ENCODE assay signal across 18 cellular contexts in the genomic region with DNA sequence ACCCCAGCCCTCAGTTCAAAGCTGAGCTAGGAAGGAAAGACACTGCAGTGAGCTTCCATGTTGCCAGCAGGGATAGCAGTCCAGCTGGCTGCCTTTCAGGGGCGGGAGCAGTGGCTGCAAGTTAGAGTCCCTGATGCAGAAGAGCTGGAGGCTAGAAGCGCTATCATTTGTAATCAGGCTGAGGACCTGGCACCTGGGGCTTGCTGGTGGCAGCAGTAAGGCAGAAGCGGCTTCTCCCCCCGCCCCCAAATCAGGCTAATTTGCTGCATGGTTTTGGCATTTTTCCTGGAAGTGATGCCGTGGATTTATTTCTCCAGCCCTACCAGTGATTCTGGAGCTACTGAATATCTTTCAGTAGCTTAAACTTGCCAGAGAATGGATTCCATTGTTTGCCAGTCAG.
DNase-seq lines count a peak whose midpoint lies in the region; ATAC-seq, FAIRE-seq and TF ChIP-seq lines count a peak whose summit lies in the region.
"Had no signal": no experiment of that assay in that cellular context is flagged by ENCODE, and none has a peak within 500 bp of the region (broad histone marks: within the 10 kb centered on the region; RNA-seq: fewer than 3 reads in every experiment).

No MANE protein-coding gene starts in this region.

- no peak for TF ChIP-seq EP300 in esophagus muscularis mucosa (IDR thresholded peaks at IDR 0.05)

- ATAC-seq in SK-N-SH treated with all-trans-retinoic acid at 6 μM for 48 hours: peak; percentile 69
- ATAC-seq in CD4-positive, alpha-beta T cell (ENCODE audit: poor library complexity): no peak
- ATAC-seq in HG03571 (IDR thresholded peaks at IDR 0.05; ENCODE audit: unreplicated experiment): no peak
- ATAC-seq: activated CD8-positive, alpha-beta T cell treated with anti-CD3 and anti-CD28 coated beads for 36 hours; PC-3; stimulated activated memory B cell treated with anti-CD40 and anti-IgM and Interleukin-4, amounts not matched to agents 10 μg/mL and 1 μg/mL and 100 μg/mL, for 72 hours had no signal

- no peaks in the 10 kb centered on the region for H3K27me3 Mint-ChIP-seq in CD4-positive, alpha-beta T cell
- H3K27me3 Mint-ChIP-seq: activated CD8-positive, alpha-beta T cell treated with anti-CD3 and anti-CD28 coated beads for 36 hours; stimulated activated memory B cell treated with anti-CD40 and anti-IgM and Interleukin-4, amounts not matched to agents 10 μg/mL and 1 μg/mL and 100 μg/mL, for 72 hours; type B pancreatic cell had no signal

- 50% methylated on average over 5 of the region's 5 CpGs for WGBS in esophagus muscularis mucosa

- TF ChIP-seq CTCF in CD4-positive, alpha-beta T cell (IDR thresholded peaks at IDR 0.05): no peak
- TF ChIP-seq CTCF in esophagus muscularis mucosa (IDR thresholded peaks at IDR 0.05): no peak

- H3K4me3 Mint-ChIP-seq in CD4-positive, alpha-beta T cell: no peak overlapping the region
- H3K4me3 Mint-ChIP-seq: activated CD8-positive, alpha-beta T cell treated with anti-CD3 and anti-CD28 coated beads for 36 hours; activated T-helper 1 cell treated with anti-CD3 and anti-CD28 coated beads, Interleukin-12 subunit alpha, Interleukin-12 subunit beta, Interleukin-2, Interleukin-4 antibody, amounts not matched to agents 30 ng/mL and 10 ng/mL and 1 ng/mL, durations not matched to agents 14 hours and 24 hours and 36 hours; HFFc6; IgD-negative memory B cell; stimulated activated memory B cell treated with anti-CD40 and anti-IgM and Interleukin-4, amounts not matched to agents 10 μg/mL and 1 μg/mL and 100 μg/mL, for 72 hours; type B pancreatic cell had no signal

- POLR2A ChIA-PET in CD4-positive, alpha-beta T cell (lab: Charles Lee): no interaction called here

- FAIRE-seq in urothelium cell line (lab: Jason Lieb, UNC): no peak

- no peaks in the 10 kb centered on the region for H3K27me3 ChIP-seq in CD4-positive, alpha-beta T cell (ENCODE audit: control insufficient read depth, insufficient read depth, low read length)
- no peaks in the 10 kb centered on the region for H3K27me3 ChIP-seq in esophagus muscularis mucosa

- no peaks in the 10 kb centered on the region for H3K9me3 ChIP-seq in CD4-positive, alpha-beta T cell (ENCODE audit: control insufficient read depth, low read length)
- H3K9me3 ChIP-seq in esophagus muscularis mucosa: no peaks in the 10 kb centered on the region

- DNase-seq in NCI-H82 (lab: John Stamatoyannopoulos, UW) (peak; percentile 2), NCI-H82 treated with DMSO at 0.1 percent for 48 hours (lab: John Stamatoyannopoulos, UW; ENCODE audit: unreplicated experiment) (no peak), head of caudate nucleus (peak in 35 of 42 donors; percentile 1 to 44 (median 14)), urothelium cell line (ENCODE audit: low spot score) (peak; percentile 0), esophagus muscularis mucosa (ENCODE audit: extremely low spot score) (no peak)
- DNase-seq in CD4-positive, alpha-beta T cell: no peak
- DNase-seq: ACHN; activated CD8-positive, alpha-beta T cell treated with anti-CD3 and anti-CD28 coated beads for 36 hours; GF-D8; HFFc6; PC-3 had no signal

- TF ChIP-seq POLR2A in esophagus muscularis mucosa (IDR thresholded peaks at IDR 0.05; ENCODE audit: low read depth): no peak

- H3K36me3 Mint-ChIP-seq in CD4-positive, alpha-beta T cell (ENCODE audit: low read depth): no peaks in the 10 kb centered on the region
- H3K36me3 Mint-ChIP-seq: IgD-negative memory B cell; stimulated activated memory B cell treated with anti-CD40 and anti-IgM and Interleukin-4, amounts not matched to agents 10 μg/mL and 1 μg/mL and 100 μg/mL, for 72 hours; type B pancreatic cell had no signal

- no peaks in the 10 kb centered on the region for H3K4me1 Mint-ChIP-seq in CD4-positive, alpha-beta T cell (ENCODE audit: low read depth)
- H3K4me1 Mint-ChIP-seq: IgD-negative memory B cell; stimulated activated memory B cell treated with anti-CD40 and anti-IgM and Interleukin-4, amounts not matched to agents 10 μg/mL and 1 μg/mL and 100 μg/mL, for 72 hours had no signal

- H3K36me3 ChIP-seq in esophagus muscularis mucosa: no peaks in the 10 kb centered on the region

- no peak overlapping the region for H3K27ac ChIP-seq in CD4-positive, alpha-beta T cell (ENCODE audit: low read depth, low read length)
- H3K27ac ChIP-seq in esophagus muscularis mucosa (replicated peaks in 1 of 4): no peak overlapping the region
- H3K27ac ChIP-seq: VCaP had no signal

- no peak overlapping the region for H3K27ac Mint-ChIP-seq in CD4-positive, alpha-beta T cell
- H3K27ac Mint-ChIP-seq: activated CD8-positive, alpha-beta T cell treated with anti-CD3 and anti-CD28 coated beads for 36 hours; activated T-helper 1 cell treated with anti-CD3 and anti-CD28 coated beads, Interleukin-12 subunit alpha, Interleukin-12 subunit beta, Interleukin-2, Interleukin-4 antibody, amounts not matched to agents 30 ng/mL and 10 ng/mL and 1 ng/mL, durations not matched to agents 14 hours and 24 hours and 36 hours; HFFc6; IgD-negative memory B cell; stimulated activated memory B cell treated with anti-CD40 and anti-IgM and Interleukin-4, amounts not matched to agents 10 μg/mL and 1 μg/mL and 100 μg/mL, for 72 hours; type B pancreatic cell had no signal

- no peaks in the 10 kb centered on the region for H3K9me3 Mint-ChIP-seq in CD4-positive, alpha-beta T cell
- H3K9me3 Mint-ChIP-seq: activated CD8-positive, alpha-beta T cell treated with anti-CD3 and anti-CD28 coated beads for 36 hours; activated T-helper 1 cell treated with anti-CD3 and anti-CD28 coated beads, Interleukin-12 subunit alpha, Interleukin-12 subunit beta, Interleukin-2, Interleukin-4 antibody, amounts not matched to agents 30 ng/mL and 10 ng/mL and 1 ng/mL, durations not matched to agents 14 hours and 24 hours and 36 hours; HFFc6; stimulated activated memory B cell treated with anti-CD40 and anti-IgM and Interleukin-4, amounts not matched to agents 10 μg/mL and 1 μg/mL and 100 μg/mL, for 72 hours; type B pancreatic cell had no signal

- H3K4me1 ChIP-seq in esophagus muscularis mucosa: peaks cover 0 to 5% (median 2%) of the 10 kb centered on the region in 4 donors

- CTCF ChIA-PET in CD4-positive, alpha-beta T cell (lab: Charles Lee): no interaction called here

- intact Hi-C loops in head of caudate nucleus (cut with DNase I) (no loop called here), esophagus muscularis mucosa (cut with DNase I) (no loop called here)
- intact Hi-C loops in CD4-positive, alpha-beta T cell (cut with DNase I, micrococcal nuclease): no loop called here

- H3K4me3 ChIP-seq in esophagus muscularis mucosa: no peak overlapping the region

TF ChIP-seq in SK-N-SH treated with all-trans-retinoic acid at 6 μM for 48 hours, 23 proteins besides CTCF, POLR2A, EP300 and RAD21:
- 0 out of 2 replicates have a peak, but pooled peaks have one; percentile 22 for TF ChIP-seq TSHZ2 (CRISPR knock-in tag; IDR thresholded peaks at IDR 0.05)
- TF ChIP-seq OSR1 (CRISPR knock-in tag; IDR thresholded peaks at IDR 0.05): no peak
- no peak for TF ChIP-seq ARNTL (CRISPR knock-in tag; IDR thresholded peaks at IDR 0.05; ENCODE audit: borderline replicate concordance, low read depth)
TF ChIP-seq in SK-N-SH treated with all-trans-retinoic acid at 6 μM for 48 hours: peak in this region for 1.

Comparison
In these comparisons a context has a peak if more than half of its experiments do, and no peak if none do; other contexts are left out.
1. DNase-seq: peak in NCI-H82 (single experiment), head of caudate nucleus (35 of 42) and urothelium cell line (single experiment); none in NCI-H82 treated with DMSO at 0.1 percent for 48 hours (single experiment), CD4-positive, alpha-beta T cell (0 of 10) and esophagus muscularis mucosa (single experiment).